Comparison of ENCODE assay signal across 22 cellular contexts in genomic region chr5:1549631-1550030, GRCh38.
"Had no signal": no experiment of that assay in that cellular context is flagged by ENCODE, and none has a peak within 500 bp of the region (broad histone marks: within the 10 kb centered on the region; RNA-seq: fewer than 3 reads in every experiment).

No MANE protein-coding gene starts in this region.

- H3K27ac ChIP-seq: brain microvascular endothelial cell, colonic mucosa, esophagus squamous epithelium, gastrocnemius medialis, neural progenitor cell, prostate gland had no signal

- H3K9me3 Mint-ChIP-seq: activated T-cell treated with anti-CD3 and anti-CD28 coated beads, Interleukin-2, amount 50 U/mL, for 72 hours; endodermal cell had no signal

- H3K36me3 ChIP-seq: brain microvascular endothelial cell, colonic mucosa, esophagus squamous epithelium, gastrocnemius medialis, neural progenitor cell, prostate gland, upper lobe of left lung had no signal

- H3K27me3 ChIP-seq: colonic mucosa, neural progenitor cell, upper lobe of left lung had no signal

- ATAC-seq: activated CD8-positive, alpha-beta T cell treated with anti-CD3 and anti-CD28 coated beads, Interleukin-2, amount 10 ng/mL, durations not matched to agents 7 days and 5 days; activated T-cell treated with anti-CD3 and anti-CD28 coated beads, Interleukin-2, amount 50 U/mL, for 72 hours; gastrocnemius medialis; naive thymus-derived CD4-positive, alpha-beta T cell had no signal

- H3K27ac Mint-ChIP-seq: activated CD8-positive, alpha-beta T cell treated with anti-CD3 and anti-CD28 coated beads, Interleukin-2, amount 10 ng/mL, durations not matched to agents 7 days and 5 days; activated T-cell treated with anti-CD3 and anti-CD28 coated beads, Interleukin-2, amount 50 U/mL, for 72 hours; endodermal cell; naive thymus-derived CD4-positive, alpha-beta T cell; neural progenitor cell had no signal

- H3K9me3 ChIP-seq: colonic mucosa, esophagus squamous epithelium, gastrocnemius medialis, prostate gland, upper lobe of left lung had no signal

- H3K36me3 Mint-ChIP-seq: naive thymus-derived CD4-positive, alpha-beta T cell; neural progenitor cell had no signal

- H3K4me3 ChIP-seq: colonic mucosa, esophagus squamous epithelium, gastrocnemius medialis, neural progenitor cell, prostate gland had no signal

- DNase-seq: activated CD4-positive, alpha-beta T cell treated with anti-CD3 and anti-CD28 coated beads for 1 hour; activated CD4-positive, alpha-beta T cell treated with anti-CD3 and anti-CD28 coated beads, Interleukin-2, amount 50 U/mL, for 1 hour; activated CD8-positive, alpha-beta T cell treated with anti-CD3 and anti-CD28 coated beads, Interleukin-2, amount 10 ng/mL, durations not matched to agents 7 days and 5 days; activated effector memory CD4-positive, alpha-beta T cell treated with Interleukin-2 at 50 U/mL for 16 hours; activated naive CD4-positive, alpha-beta T cell treated with anti-CD3 and anti-CD28 coated beads, Interleukin-2, amount 50 U/mL, for 16 hours; activated T-cell treated with anti-CD3 and anti-CD28 coated beads, Interleukin-2, amount 50 U/mL, for 72 hours; anterior cingulate cortex; brain microvascular endothelial cell; caudate nucleus; endodermal cell; esophagus squamous epithelium; gastrocnemius medialis; hippocampal formation; mesenchymal stem cell; naive thymus-derived CD4-positive, alpha-beta T cell; stimulated activated CD4-positive, alpha-beta T cell treated with anti-CD3 and anti-CD28 coated beads, Interleukin-4, amount 100 ng/mL, for 24 hours; stimulated activated naive CD4-positive, alpha-beta T cell treated with Interleukin-2 at 50 U/mL for 16 hours; T-helper 1 cell had no signal

- H3K4me3 Mint-ChIP-seq: activated CD8-positive, alpha-beta T cell treated with anti-CD3 and anti-CD28 coated beads, Interleukin-2, amount 10 ng/mL, durations not matched to agents 7 days and 5 days; activated T-cell treated with anti-CD3 and anti-CD28 coated beads, Interleukin-2, amount 50 U/mL, for 72 hours; endodermal cell; naive thymus-derived CD4-positive, alpha-beta T cell; neural progenitor cell had no signal

- H3K4me1 Mint-ChIP-seq: endodermal cell had no signal

- H3K4me1 ChIP-seq: colonic mucosa, prostate gland had no signal
